10 cellular contexts compared by ENCODE assay signal in the genomic region with DNA sequence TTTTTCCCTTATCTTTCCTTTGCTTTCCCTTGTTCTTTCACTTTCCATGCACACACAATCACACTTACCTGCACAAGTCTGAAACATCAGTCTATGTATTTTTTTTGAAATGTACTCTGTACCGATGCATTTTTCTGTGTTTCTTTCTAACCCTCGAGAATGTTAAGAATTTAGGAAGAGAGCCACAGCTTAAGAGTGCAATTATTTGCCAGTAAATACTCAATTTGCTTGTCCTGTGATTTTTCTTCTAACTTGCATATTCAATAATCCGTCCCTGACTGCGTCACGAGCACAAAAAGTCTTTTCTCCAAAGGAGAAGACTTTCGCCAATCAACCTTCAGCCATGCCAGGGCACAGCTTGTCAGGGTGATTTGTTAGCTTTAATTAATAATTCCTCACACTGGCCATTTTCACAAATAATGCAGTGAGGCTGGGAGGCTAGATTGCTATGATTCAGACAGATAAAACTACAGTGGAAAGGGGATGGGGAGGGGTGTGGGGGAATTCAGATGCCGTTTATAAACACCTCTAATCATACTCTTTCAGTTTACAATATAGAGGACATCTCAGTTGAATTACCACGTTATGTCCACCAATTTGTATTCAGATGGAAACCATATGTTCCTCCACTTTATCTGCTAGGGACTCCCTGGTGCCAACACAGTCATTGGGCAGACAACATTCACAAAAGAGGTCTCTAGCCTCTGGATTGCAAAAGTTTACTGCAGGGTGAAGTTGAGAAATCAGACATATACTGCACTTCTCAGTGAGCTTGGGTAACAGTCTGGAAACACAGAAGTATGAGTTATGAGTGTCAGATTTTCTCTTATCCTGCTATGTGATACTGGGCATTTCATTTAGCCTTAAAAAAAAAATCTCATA.
DNase-seq lines count a peak whose midpoint lies in the region; ATAC-seq, FAIRE-seq and TF ChIP-seq lines count a peak whose summit lies in the region.
"Had no signal": no experiment of that assay in that cellular context is flagged by ENCODE, and none has a peak within 500 bp of the region (broad histone marks: within the 10 kb centered on the region; RNA-seq: fewer than 3 reads in every experiment).

No MANE protein-coding gene starts in this region.

- in situ Hi-C loops in GM13976 (cut with MboI; ENCODE audit: low sequenced_read_pairs, unreplicated experiment) = no loop called here

- H2AK5ac ChIP-seq in trophoblast cell (ENCODE audit: low read length) = no peak overlapping the region

- no peak overlapping the region for H3K23ac ChIP-seq in trophoblast cell (ENCODE audit: low read length)

- H3K79me2 ChIP-seq in hepatocyte (no peaks in the 10 kb centered on the region), trophoblast cell (ENCODE audit: control insufficient read depth, insufficient read depth, low read length, poor library complexity) (no peaks in the 10 kb centered on the region)

- no peak overlapping the region for H4K8ac ChIP-seq in trophoblast cell (ENCODE audit: low read depth, low read length)

- no peak overlapping the region for H3K14ac ChIP-seq in trophoblast cell (ENCODE audit: low read length)

- H3K36me3 ChIP-seq in hepatocyte (replicated peaks; ENCODE audit: insufficient read depth, low read depth) (no peaks in the 10 kb centered on the region), small intestine (ENCODE audit: control insufficient read depth in 2 of 2, insufficient read depth in 2 of 2, low read length in 2 of 2) (no peaks in the 10 kb centered on the region), trophoblast cell (ENCODE audit: control insufficient read depth in 1 of 2, insufficient read depth in 2 of 2, low read length in 2 of 2) (no peaks in the 10 kb centered on the region)

- H4K20me1 ChIP-seq in hepatocyte (ENCODE audit: insufficient read depth, poor library complexity, severe bottlenecking) = no peaks in the 10 kb centered on the region

- no peak overlapping the region for H2AFZ ChIP-seq in hepatocyte
- H2AFZ ChIP-seq in trophoblast cell (ENCODE audit: insufficient read depth, low read length, poor library complexity) = no peak overlapping the region

- H3K4me3 ChIP-seq in hepatocyte = peak overlapping the region; percentile 4
- peak overlapping the region in 1 of 2 donors; percentile 18 for H3K4me3 ChIP-seq in small intestine (ENCODE audit: low read depth in 1 of 2, low read length in 2 of 2)
- H3K4me3 ChIP-seq in trophoblast cell (ENCODE audit: low read depth, low read length) = no peak overlapping the region

- peak overlapping the region; percentile 14 for H3K27ac ChIP-seq in hepatocyte
- H3K27ac ChIP-seq in small intestine (ENCODE audit: low read depth in 1 of 2, low read length in 1 of 2) = peak overlapping the region in 1 of 2 donors; percentile 67
- H3K27ac ChIP-seq in trophoblast cell (ENCODE audit: low read depth, low read length) = no peak overlapping the region

- TF ChIP-seq CTCF in hepatocyte (IDR thresholded peaks at IDR 0.05; ENCODE audit: poor library complexity) (no peak), GM13976 (IDR thresholded peaks at IDR 0.05; ENCODE audit: borderline replicate concordance, control extremely low read depth, extremely low read depth, insufficient read depth, missing control alignments) (no peak)

- H3K4ac ChIP-seq in trophoblast cell (ENCODE audit: low read depth, low read length) = no peak overlapping the region

- no peak overlapping the region for H3K9ac ChIP-seq in trophoblast cell (ENCODE audit: low read length)

- no peak overlapping the region for H2BK12ac ChIP-seq in trophoblast cell (ENCODE audit: low read length)

- H2BK120ac ChIP-seq in trophoblast cell (ENCODE audit: insufficient read depth, low read length, poor library complexity) = no peak overlapping the region

- no peak for ATAC-seq in GM19455 (IDR thresholded peaks at IDR 0.05; ENCODE audit: unreplicated experiment)

- H4K12ac ChIP-seq in trophoblast cell (ENCODE audit: low read depth, low read length) = no peak overlapping the region

- H3K27me3 ChIP-seq in hepatocyte = no peaks in the 10 kb centered on the region
- H3K27me3 ChIP-seq in small intestine (ENCODE audit: control insufficient read depth in 2 of 2, insufficient read depth in 2 of 2, low read length in 2 of 2) = no peaks in the 10 kb centered on the region
- no peaks in the 10 kb centered on the region for H3K27me3 ChIP-seq in trophoblast cell (ENCODE audit: insufficient read depth, low read length)

- DNase-seq in GM04503 (ENCODE audit: low read depth) (peak; percentile 60), amniotic epithelial cell (ENCODE audit: low read depth) (peak; percentile 88), hepatocyte (ENCODE audit: low spot score) (peak; percentile 11), small intestine (peak; percentile 41), GM13976 (ENCODE audit: low spot score) (no peak), trophoblast cell (no peak), putamen (ENCODE audit: low spot score) (no peak)
- DNase-seq: Karpas-422, T-helper 9 cell had no signal

- no peak overlapping the region for H4K91ac ChIP-seq in trophoblast cell (ENCODE audit: low read depth, low read length)

- no peak for FAIRE-seq in small intestine (lab: Jason Lieb, UNC)

- WGBS in hepatocyte (ENCODE audit: low lambda C conversion rate, missing lambda C conversion rate) = 49% methylated on average over 8 of the region's 8 CpGs
- WGBS in small intestine, 3 donors = 12 to 39% (median 26%) methylated on average over 8 of the region's 8 CpGs
- no CpG with 5 or more reads among the region's 8 CpGs for WGBS in trophoblast cell (ENCODE audit: extremely low coverage, insufficient coverage, insufficient read length)

- H3K79me1 ChIP-seq in trophoblast cell (ENCODE audit: low read length) = no peaks in the 10 kb centered on the region

- H3K9me2 ChIP-seq in hepatocyte (replicated peaks; ENCODE audit: insufficient read depth) = no peaks in the 10 kb centered on the region

- H3K4me2 ChIP-seq in hepatocyte (peak overlapping the region; percentile 69), trophoblast cell (ENCODE audit: low read length) (no peak overlapping the region)

- no peak overlapping the region for H3K18ac ChIP-seq in trophoblast cell (ENCODE audit: low read length)

- no peak overlapping the region for H2BK5ac ChIP-seq in trophoblast cell (ENCODE audit: low read depth, low read length, poor library complexity)

- H3K9me3 ChIP-seq in hepatocyte (ENCODE audit: low read depth) = no peaks in the 10 kb centered on the region
- no peaks in the 10 kb centered on the region for H3K9me3 ChIP-seq in small intestine (ENCODE audit: control insufficient read depth, low read depth)
- no peaks in the 10 kb centered on the region for H3K9me3 ChIP-seq in trophoblast cell (ENCODE audit: insufficient read depth, low read depth, low read length)

- H3K4me1 ChIP-seq in hepatocyte (ENCODE audit: insufficient read depth) (peaks cover 12% of the 10 kb centered on the region), small intestine (ENCODE audit: control insufficient read depth in 2 of 2, insufficient read depth in 1 of 2, low read depth in 1 of 2, low read length in 1 of 2) (peaks cover 0 to under 1% of the 10 kb centered on the region in 2 donors), trophoblast cell (ENCODE audit: control insufficient read depth in 1 of 2, insufficient read depth in 2 of 2, low read length in 2 of 2) (no peaks in the 10 kb centered on the region)

Comparison
In these comparisons a context has a peak if more than half of its experiments do, and no peak if none do; other contexts are left out.
1. DNase-seq: peak in GM04503 (single experiment), amniotic epithelial cell (single experiment), hepatocyte (single experiment) and small intestine (single experiment); none in GM13976 (single experiment), trophoblast cell (0 of 2) and putamen (single experiment).